Comparison of ENCODE assay signal across 8 cellular contexts in the genomic region with DNA sequence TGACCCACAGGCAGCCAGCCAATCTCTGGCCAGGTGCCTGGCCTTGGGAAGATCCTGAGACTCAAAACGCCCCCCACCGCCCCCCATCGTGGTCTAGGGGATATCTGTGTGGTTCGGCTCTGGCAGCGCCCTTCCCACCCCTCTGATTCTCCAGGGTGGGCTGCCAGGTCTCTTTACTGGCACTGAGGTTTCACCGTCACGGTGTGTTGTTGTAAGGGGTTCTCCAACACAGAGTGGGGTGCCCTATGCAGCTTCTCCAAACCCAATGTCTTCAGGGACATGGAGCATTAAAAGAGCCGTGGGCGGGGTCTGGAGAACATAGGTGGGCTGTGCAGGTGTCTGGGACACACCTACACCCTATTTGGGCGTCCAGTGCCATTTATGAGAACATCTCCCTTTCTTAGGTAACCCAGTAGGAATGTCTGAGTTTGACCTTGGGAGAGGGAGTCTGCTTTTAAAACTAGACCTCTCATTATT. TPM values are rescaled to one million over a fixed set of nuclear protein-coding genes. Genes with fewer than 3 reads are reported as not detected.
A peak's percentile ranks its signal among the peaks of the same experiment; 100 is the strongest.
DNase-seq lines count a peak whose midpoint lies in the region; ATAC-seq and TF ChIP-seq lines count a peak whose summit lies in the region.

No MANE protein-coding gene starts in this region.

- POLR2A ChIA-PET in activated CD4-positive, alpha-beta T cell treated with anti-CD3 and anti-CD28 coated beads for 36 hours (lab: Charles Lee) = interaction anchor here (0.8 kb wide), 1 partner anchor 1100 kb away, joined by 3 read pairs; a partner anchor contains a TSS

- H3K4me3 ChIP-seq in right lobe of liver (peak overlapping the region; percentile 49 to 60 (median 60)), tibial nerve (peak overlapping the region; percentile 56 to 86 (median 62))

- H3K4me1 Mint-ChIP-seq in activated CD4-positive, alpha-beta T cell treated with anti-CD3 and anti-CD28 coated beads for 36 hours = peaks cover 27% of the 10 kb centered on the region

- H3K36me3 ChIP-seq in right lobe of liver = no peaks in the 10 kb centered on the region
- H3K36me3 ChIP-seq in tibial nerve = no peaks in the 10 kb centered on the region

- DNase-seq in activated CD4-positive, alpha-beta T cell treated with anti-CD3 and anti-CD28 coated beads for 36 hours = no peak
- DNase-seq in activated CD4-positive, alpha-beta T cell treated with anti-CD3 and anti-CD28 coated beads, Interleukin-2, amount 50 U/mL, for 48 hours = no peak
- DNase-seq in right lobe of liver = peak; percentile 27 to 54 (median 48)
- DNase-seq in tibial nerve (ENCODE audit: low spot score in 2 of 2) = peak in 1 of 2 donors; percentile 23
- DNase-seq in NCI-H1048 (lab: John Stamatoyannopoulos, UW) = no peak
- no peak for DNase-seq in effector CD4-positive, alpha-beta T cell

- H3K4me1 ChIP-seq in right lobe of liver = peaks cover 0 to 22% (median 9%) of the 10 kb centered on the region in 4 donors
- peaks cover 0 to 56% (median 40%) of the 10 kb centered on the region in 4 donors for H3K4me1 ChIP-seq in tibial nerve

- H3K27ac ChIP-seq in adipose tissue (ENCODE audit: low read depth, low read length) = peak overlapping the region; percentile 48
- H3K27ac ChIP-seq in right lobe of liver = peak overlapping the region; percentile 95 to 100 (median 97)
- peak overlapping the region; percentile 88 to 100 (median 98) for H3K27ac ChIP-seq in tibial nerve

- H3K4me3 Mint-ChIP-seq in activated CD4-positive, alpha-beta T cell treated with anti-CD3 and anti-CD28 coated beads for 36 hours = peak overlapping the region; percentile 89

- H3K27me3 Mint-ChIP-seq in activated CD4-positive, alpha-beta T cell treated with anti-CD3 and anti-CD28 coated beads for 36 hours = no peaks in the 10 kb centered on the region

- no peak for ATAC-seq in activated CD4-positive, alpha-beta T cell treated with anti-CD3 and anti-CD28 coated beads for 36 hours
- ATAC-seq in right lobe of liver (peak in 1 of 4 donors; percentile 0), GM19467 (IDR thresholded peaks at IDR 0.05; ENCODE audit: unreplicated experiment) (no peak)

- peaks cover 2% of the 10 kb centered on the region for H3K36me3 Mint-ChIP-seq in activated CD4-positive, alpha-beta T cell treated with anti-CD3 and anti-CD28 coated beads for 36 hours (ENCODE audit: low read depth)

- H3K27me3 ChIP-seq in right lobe of liver = no peaks in the 10 kb centered on the region
- no peaks in the 10 kb centered on the region for H3K27me3 ChIP-seq in tibial nerve

- no peak for TF ChIP-seq EP300 in tibial nerve (IDR thresholded peaks at IDR 0.05)

- H3K9me3 Mint-ChIP-seq in activated CD4-positive, alpha-beta T cell treated with anti-CD3 and anti-CD28 coated beads for 36 hours (ENCODE audit: low read depth) = no peaks in the 10 kb centered on the region

- no peak for TF ChIP-seq POLR2A in right lobe of liver (IDR thresholded peaks at IDR 0.05)
- TF ChIP-seq POLR2A in tibial nerve (IDR thresholded peaks at IDR 0.05) = no peak

- WGBS in adipose tissue, 3 donors = 14 to 30% (median 24%) methylated on average over 10 of the region's 10 CpGs
- WGBS in right lobe of liver (ENCODE audit: insufficient coverage, low coverage, low lambda C conversion rate, missing lambda C conversion rate) = 8% methylated on average over 6 of the region's 10 CpGs
- 47 to 51% methylated on average over 10 of the region's 10 CpGs for WGBS in tibial nerve, 2 donors

- H3K9me3 ChIP-seq in right lobe of liver = no peaks in the 10 kb centered on the region
- no peaks in the 10 kb centered on the region for H3K9me3 ChIP-seq in tibial nerve

- TF ChIP-seq CTCF in right lobe of liver (IDR thresholded peaks at IDR 0.05) (no peak), tibial nerve (IDR thresholded peaks at IDR 0.05) (no peak)

- CTCF ChIA-PET in activated CD4-positive, alpha-beta T cell treated with anti-CD3 and anti-CD28 coated beads for 36 hours (lab: Charles Lee) = no interaction called here

- H3K27ac Mint-ChIP-seq in activated CD4-positive, alpha-beta T cell treated with anti-CD3 and anti-CD28 coated beads for 36 hours = peak overlapping the region; percentile 89

- intact Hi-C loops in activated CD4-positive, alpha-beta T cell treated with anti-CD3 and anti-CD28 coated beads for 36 hours (cut with DNase I, micrococcal nuclease) = loop anchor here (1.0 to 10.0 kb wide), 8 partner anchors 28 to 1101 kb away; a partner anchor contains a TSS
- intact Hi-C loops in right lobe of liver (cut with DNase I) = no loop called here

RNA-seq across cellular contexts. Expression of a gene that starts 1.5 kb away (rescaled TPM):
- 10 to 100 TPM; 28.7 to 33.1 TPM for total RNA-seq in activated CD4-positive, alpha-beta T cell treated with anti-CD3 and anti-CD28 coated beads for 36 hours
- polyA plus RNA-seq in adipose tissue = 10 to 100 TPM; 23.9 to 64.1 (median 45.5) TPM
- total RNA-seq in right lobe of liver = 10 to 100 TPM in 4 of 6 experiments, 1 to 10 TPM in 2; 6.9 to 29.7 (median 13.1) TPM
- total RNA-seq in tibial nerve = 100 to 1,000 TPM in 2 of 4 donors, 10 to 100 TPM in 2; 41.3 to 117 (median 74.5) TPM

RNA-seq across cellular contexts. Expression of a gene that starts 24.0 kb away (rescaled TPM):
- under 1 TPM; 0.05 to 0.14 TPM for total RNA-seq in activated CD4-positive, alpha-beta T cell treated with anti-CD3 and anti-CD28 coated beads for 36 hours
- 10 to 100 TPM in 1 of 3 donors, under 1 TPM in 2; 0.34 to 16.8 (median 0.91) TPM for polyA plus RNA-seq in adipose tissue
- total RNA-seq in right lobe of liver (10 to 100 TPM; 15.1 to 32.8 (median 26.7) TPM), tibial nerve (1 to 10 TPM in 1 of 4 donors, under 1 TPM in 1, not detected in 2; 0.66 to 2.5 TPM)

RNA-seq across cellular contexts. Expression of a gene that starts 27.8 kb away (rescaled TPM):
- 10 to 100 TPM; 78.1 to 81.7 TPM for total RNA-seq in activated CD4-positive, alpha-beta T cell treated with anti-CD3 and anti-CD28 coated beads for 36 hours
- polyA plus RNA-seq in adipose tissue = 10 to 100 TPM; 44.8 to 54.7 (median 49.1) TPM
- total RNA-seq in right lobe of liver (10 to 100 TPM; 30.1 to 49.6 (median 41.2) TPM), tibial nerve (10 to 100 TPM; 45.7 to 81.6 (median 52.3) TPM)

RNA-seq across cellular contexts. Expression of a gene that starts 37.8 kb away (rescaled TPM):
- total RNA-seq in activated CD4-positive, alpha-beta T cell treated with anti-CD3 and anti-CD28 coated beads for 36 hours = 10 to 100 TPM; 21.4 to 33.0 TPM
- 10 to 100 TPM; 21.3 to 41.8 (median 34.7) TPM for polyA plus RNA-seq in adipose tissue
- total RNA-seq in right lobe of liver = 10 to 100 TPM in 2 of 6 experiments, 1 to 10 TPM in 4; 7.6 to 28.1 (median 9.2) TPM
- total RNA-seq in tibial nerve = 10 to 100 TPM; 36.3 to 42.3 (median 39.5) TPM

Comparison
In these comparisons a context has a peak if more than half of its experiments do, and no peak if none do; other contexts are left out.
1. DNase-seq: peak in right lobe of liver (3 of 3); none in activated CD4-positive, alpha-beta T cell treated with anti-CD3 and anti-CD28 coated beads for 36 hours (single experiment), activated CD4-positive, alpha-beta T cell treated with anti-CD3 and anti-CD28 coated beads, Interleukin-2, amount 50 U/mL, for 48 hours (0 of 2), NCI-H1048 (single experiment) and effector CD4-positive, alpha-beta T cell (single experiment).
2. H3K27ac ChIP-seq: peak in every context shown above with its lines; median percentile 98 in tibial nerve; 97 in right lobe of liver; 48 in adipose tissue.
3. RNA of a gene that starts 24.0 kb away (total RNA-seq): 15.1 to 32.8 TPM in right lobe of liver; 0.66 to 2.5 TPM in tibial nerve and 0.05 to 0.14 TPM in activated CD4-positive, alpha-beta T cell treated with anti-CD3 and anti-CD28 coated beads for 36 hours; every median in the first group is over 4 times any median in the second.
4. intact Hi-C loops: an anchor here in activated CD4-positive, alpha-beta T cell treated with anti-CD3 and anti-CD28 coated beads for 36 hours (1.0 to 10.0 kb wide); none called in right lobe of liver.